15 cellular contexts compared by ENCODE assay signal in the genomic region with DNA sequence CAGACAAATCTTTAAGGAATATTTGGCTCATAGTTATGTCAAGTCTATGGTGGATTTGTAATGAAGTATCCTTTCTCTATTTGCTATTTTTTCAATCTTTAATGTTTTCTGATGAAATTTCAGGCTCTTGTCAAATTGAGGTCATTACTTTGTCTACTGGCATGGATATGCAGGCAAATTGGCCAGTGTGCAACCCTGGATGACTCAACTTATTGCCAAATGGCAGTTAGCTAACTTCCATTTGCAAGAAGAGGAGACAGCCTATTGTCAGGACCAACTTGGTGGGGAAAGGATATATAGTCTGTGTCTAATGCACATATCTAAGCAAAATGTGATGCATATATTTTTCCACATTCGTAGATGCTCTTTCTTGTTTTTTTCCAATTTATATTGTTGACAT.
DNase-seq lines count a peak whose midpoint lies in the region; ATAC-seq, FAIRE-seq and TF ChIP-seq lines count a peak whose summit lies in the region.
"Had no signal": no experiment of that assay in that cellular context is flagged by ENCODE, and none has a peak within 500 bp of the region (broad histone marks: within the 10 kb centered on the region; RNA-seq: fewer than 3 reads in every experiment).

No MANE protein-coding gene starts in this region.

- H3K36me3 ChIP-seq in BJ (ENCODE audit: control insufficient read depth, insufficient read depth, low read length) = no peaks in the 10 kb centered on the region
- no peaks in the 10 kb centered on the region for H3K36me3 ChIP-seq in bronchial epithelial cell (ENCODE audit: control insufficient read depth, insufficient read depth, low read length)
- H3K36me3 ChIP-seq: ovary had no signal

- CTCF ChIA-PET in BJ (lab: Yijun Ruan, JAX) = no interaction called here

- no peaks in the 10 kb centered on the region for H3K27me3 ChIP-seq in BJ (ENCODE audit: control insufficient read depth, insufficient read depth, low read length)
- H3K27me3 ChIP-seq in bronchial epithelial cell (ENCODE audit: control insufficient read depth, insufficient read depth, low read length) = no peaks in the 10 kb centered on the region
- H3K27me3 ChIP-seq: heart right ventricle had no signal

- no peak for TF ChIP-seq CTCF in BJ (IDR thresholded peaks at IDR 0.05; ENCODE audit: insufficient read depth, low read depth, low read length)
- TF ChIP-seq CTCF in bronchial epithelial cell (IDR thresholded peaks at IDR 0.05; ENCODE audit: insufficient read depth, low read length, severe bottlenecking) = no peak

- no peak for FAIRE-seq in bronchial epithelial cell (lab: Jason Lieb, UNC)

- DNase-seq in BJ (ENCODE audit: low read depth) (peak; percentile 39), LHCN-M2 (ENCODE audit: low read depth) (peak; percentile 74), bronchial epithelial cell (ENCODE audit: low read depth) (peak; percentile 86), myocyte (ENCODE audit: low read depth) (peak; percentile 30), NCI-H2081 (lab: John Stamatoyannopoulos, UW) (no peak)
- no peak for DNase-seq in stimulated activated CD4-positive, alpha-beta T cell treated with anti-CD3 and anti-CD28 coated beads, Interleukin-2, amount 100 ng/mL, for 48 hours
- DNase-seq: activated CD4-positive, alpha-beta T cell treated with anti-CD3 and anti-CD28 coated beads for 4 hours; activated effector memory CD4-positive, alpha-beta T cell treated with anti-CD3 and anti-CD28 coated beads, Interleukin-2, amount 50 U/mL, for 16 hours; Calu3; heart right ventricle; NCI-H1105; stimulated activated naive CD4-positive, alpha-beta T cell treated with Interleukin-2 at 50 U/mL for 16 hours had no signal

- no peak overlapping the region for H3K4me3 ChIP-seq in BJ (ENCODE audit: low read depth, low read length)
- no peak overlapping the region for H3K4me3 ChIP-seq in bronchial epithelial cell (ENCODE audit: low read depth, low read length)
- H3K4me3 ChIP-seq: heart right ventricle, ovary had no signal

- POLR2A ChIA-PET in BJ (lab: Charles Lee) = interaction anchor here (0.8 kb wide), 1 partner anchor 669 kb away, joined by 3 read pairs; no protein-coding TSS in a partner anchor

- ATAC-seq in HG03432 (IDR thresholded peaks at IDR 0.05; ENCODE audit: unreplicated experiment) (no peak), HG02885 (IDR thresholded peaks at IDR 0.05; ENCODE audit: poor library complexity, unreplicated experiment) (no peak)

Comparison
In these comparisons a context has a peak if more than half of its experiments do, and no peak if none do; other contexts are left out.
1. DNase-seq: peak in BJ (single experiment), LHCN-M2 (single experiment), bronchial epithelial cell (single experiment) and myocyte (single experiment); none in stimulated activated CD4-positive, alpha-beta T cell treated with anti-CD3 and anti-CD28 coated beads, Interleukin-2, amount 100 ng/mL, for 48 hours (0 of 2) and NCI-H2081 (0 of 2).